In genomic region chr20:47165376-47165865, GRCh38 we compare ENCODE assay signal across 1 cellular context.
TF ChIP-seq lines count a peak whose summit lies in the region.

No MANE protein-coding gene starts in this region.

TF ChIP-seq in HepG2, 621 proteins besides CTCF, POLR2A, EP300 and RAD21 (continued from another document and continues in another):
- TF ChIP-seq IRF1 (CRISPR knock-in tag; IDR thresholded peaks at IDR 0.05; ENCODE audit: low read depth) (no peak), POLR2AphosphoS5 (IDR thresholded peaks at IDR 0.05; ENCODE audit: low read depth, low read length) (no peak), CREB3 (CRISPR knock-in tag; IDR thresholded peaks at IDR 0.05) (no peak), U2AF2 (IDR thresholded peaks at IDR 0.05; ENCODE audit: low read depth, low read length) (no peak), PHF8 (CRISPR knock-in tag; IDR thresholded peaks at IDR 0.05) (no peak), BCL3 (CRISPR knock-in tag; IDR thresholded peaks at IDR 0.05) (no peak), ZNF282 (IDR thresholded peaks at IDR 0.05; ENCODE audit: partially characterized antibody) (no peak), TEAD3 (CRISPR knock-in tag; optimal IDR thresholded peaks at IDR 0.05; ENCODE audit: borderline replicate concordance) (no peak), NKX3-1 (CRISPR knock-in tag; IDR thresholded peaks at IDR 0.05) (0 out of 2 replicates have a peak, but pooled peaks have one; percentile 31), RFX3 (CRISPR knock-in tag; IDR thresholded peaks at IDR 0.05) (no peak), ZNF564 (CRISPR knock-in tag; IDR thresholded peaks at IDR 0.05) (0 out of 2 replicates have a peak, but pooled peaks have one; percentile 47), NFE2 (CRISPR knock-in tag; IDR thresholded peaks at IDR 0.05) (no peak), ZBTB20 (CRISPR knock-in tag; IDR thresholded peaks at IDR 0.05; ENCODE audit: borderline replicate concordance, low read depth) (no peak), NR3C1 (CRISPR knock-in tag; IDR thresholded peaks at IDR 0.05) (no peak), ZSCAN9 (CRISPR knock-in tag; IDR thresholded peaks at IDR 0.05; ENCODE audit: borderline replicate concordance) (no peak), ATF3 (CRISPR knock-in tag; IDR thresholded peaks at IDR 0.05) (no peak), TAF1 (CRISPR knock-in tag; IDR thresholded peaks at IDR 0.05) (no peak), ELF1 (CRISPR knock-in tag; IDR thresholded peaks at IDR 0.05) (no peak), ZNF335 (CRISPR knock-in tag; IDR thresholded peaks at IDR 0.05) (no peak), DZIP1 (CRISPR knock-in tag; IDR thresholded peaks at IDR 0.05) (no peak), ZFP36 (IDR thresholded peaks at IDR 0.05; ENCODE audit: borderline replicate concordance, low read depth, low read length, partially characterized antibody) (no peak), ZSCAN12 (CRISPR knock-in tag; IDR thresholded peaks at IDR 0.05) (no peak), ARNT2 (CRISPR knock-in tag; IDR thresholded peaks at IDR 0.05; ENCODE audit: low read depth) (no peak), ZNF878 (CRISPR knock-in tag; IDR thresholded peaks at IDR 0.05) (no peak; the same call in 1 of the 2 replicates), MTF1 (CRISPR knock-in tag; IDR thresholded peaks at IDR 0.05) (no peak), CENPT (CRISPR knock-in tag; IDR thresholded peaks at IDR 0.05; ENCODE audit: low read depth) (no peak), ZNF550 (CRISPR knock-in tag; IDR thresholded peaks at IDR 0.05; ENCODE audit: borderline replicate concordance) (no peak), HINFP (CRISPR knock-in tag; IDR thresholded peaks at IDR 0.05; ENCODE audit: low read depth) (no peak), DMTF1 (CRISPR knock-in tag; IDR thresholded peaks at IDR 0.05) (no peak), ZFP36L1 (CRISPR knock-in tag; IDR thresholded peaks at IDR 0.05) (no peak), SNAPC4 (CRISPR knock-in tag; IDR thresholded peaks at IDR 0.05) (no peak), KLF12 (CRISPR knock-in tag; IDR thresholded peaks at IDR 0.05; ENCODE audit: borderline replicate concordance) (no peak), HNF4G (IDR thresholded peaks at IDR 0.05; ENCODE audit: borderline replicate concordance, low read depth, low read length) (peak; percentile 85), HNF4G (CRISPR knock-in tag; IDR thresholded peaks at IDR 0.05; ENCODE audit: borderline replicate concordance, low read depth) (peak; percentile 56; the same call in 1 of the 2 replicates), PHB2 (IDR thresholded peaks at IDR 0.05; ENCODE audit: partially characterized antibody) (no peak), ATF2 (CRISPR knock-in tag; IDR thresholded peaks at IDR 0.05) (peak; percentile 45; the same call in 1 of the 2 replicates), YY1 (IDR thresholded peaks at IDR 0.05; ENCODE audit: insufficient read depth, insufficient replicate concordance, low read depth, low read length) (no peak), ARID4A (CRISPR knock-in tag; IDR thresholded peaks at IDR 0.05; ENCODE audit: borderline replicate concordance) (no peak; the same call in 1 of the 2 replicates), ZSCAN31 (CRISPR knock-in tag; IDR thresholded peaks at IDR 0.05; ENCODE audit: low read depth) (no peak; the same call in 1 of the 2 replicates), RBM39 (IDR thresholded peaks at IDR 0.05; ENCODE audit: low read depth, low read length, poor library complexity, severe bottlenecking) (no peak)
